ENCODE assay signal across 16 cellular contexts in the genomic region with DNA sequence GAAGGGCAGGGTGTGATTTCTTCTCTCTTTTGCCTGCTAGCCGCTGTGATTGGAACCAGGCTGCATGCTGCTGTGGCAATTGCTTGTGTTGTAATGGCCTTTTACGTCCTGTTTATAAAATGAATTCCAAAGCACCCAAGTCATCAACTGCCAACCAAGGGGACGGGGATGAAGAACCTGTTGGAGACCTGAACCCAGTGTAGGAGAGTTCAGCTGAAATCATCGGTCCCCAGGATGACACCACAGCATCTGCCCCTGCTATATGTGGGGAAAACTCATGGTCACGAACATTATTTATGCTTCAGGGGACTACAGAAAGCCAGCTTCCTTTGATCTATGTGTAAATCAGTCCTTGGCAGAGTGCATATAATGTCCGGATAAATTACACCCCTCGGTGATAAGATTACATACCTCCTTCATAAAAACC. TPM values are rescaled to one million over a fixed set of nuclear protein-coding genes. Genes with fewer than 3 reads are reported as not detected.
DNase-seq lines count a peak whose midpoint lies in the region; ATAC-seq and TF ChIP-seq lines count a peak whose summit lies in the region.
"Had no signal": no experiment of that assay in that cellular context is flagged by ENCODE, and none has a peak within 500 bp of the region (broad histone marks: within the 10 kb centered on the region; RNA-seq: fewer than 3 reads in every experiment).

No MANE protein-coding gene starts in this region.

- peaks cover 36% of the 10 kb centered on the region for H3K4me1 Mint-ChIP-seq in CD8-positive, alpha-beta T cell (ENCODE audit: low read depth)
- peaks cover 36% of the 10 kb centered on the region for H3K4me1 Mint-ChIP-seq in chondrocyte (ENCODE audit: low read depth)
- H3K4me1 Mint-ChIP-seq in nephron, result peaks cover 22% of the 10 kb centered on the region

- no peak overlapping the region for H3K4me3 Mint-ChIP-seq in CD8-positive, alpha-beta T cell
- H3K4me3 Mint-ChIP-seq in chondrocyte (ENCODE audit: unreplicated experiment), result no peak overlapping the region
- peak overlapping the region in 2 of 3 experiments; percentile 23 to 35 for H3K4me3 Mint-ChIP-seq in nephron

- peak overlapping the region; percentile 16 for H2AFZ ChIP-seq in IMR-90 (replicated peaks; ENCODE audit: low read length, poor library complexity)

- peak overlapping the region; percentile 13; the same call in 1 of the 2 replicates for H3K9ac ChIP-seq in IMR-90 (ENCODE audit: low read depth, low read length)
- H3K9ac ChIP-seq: BLaER1 treated with 17β-estradiol and CSF1 and Interleukin-3, amounts not matched to agents 10 nM and 100 nM had no signal

- H3K27ac ChIP-seq in CD8-positive, alpha-beta T cell (ENCODE audit: low read depth, low read length), result no peak overlapping the region
- peak overlapping the region; percentile 66 for H3K27ac ChIP-seq in IMR-90 (ENCODE audit: insufficient read depth, low read length)
- H3K27ac ChIP-seq: BLaER1 treated with 17β-estradiol and CSF1 and Interleukin-3, amounts not matched to agents 10 nM and 100 nM; tibial nerve; VCaP had no signal

- no peak overlapping the region for H3K4me3 ChIP-seq in CD8-positive, alpha-beta T cell (ENCODE audit: low read depth, low read length)
- H3K4me3 ChIP-seq in IMR-90 (ENCODE audit: insufficient read depth, low read depth, low read length), result no peak overlapping the region
- H3K4me3 ChIP-seq: BLaER1 treated with 17β-estradiol and CSF1 and Interleukin-3, amounts not matched to agents 10 nM and 100 nM; tibial nerve had no signal

- in situ Hi-C loops in IMR-90 (cut with MboI; ENCODE audit: low sequenced_read_pairs), result no loop called here

- H3K4ac ChIP-seq in IMR-90 (ENCODE audit: low read depth, low read length), result peak overlapping the region; percentile 75

- peak overlapping the region; percentile 79 for H2AK9ac ChIP-seq in IMR-90 (replicated peaks; ENCODE audit: low read depth, low read length, poor library complexity)

- POLR2A ChIA-PET in CD8-positive, alpha-beta T cell (lab: Charles Lee), result interaction anchor here (1.0 to 1.1 kb wide), 2 partner anchors 18 to 19 kb away, joined by 3 to 9 read pairs; partner anchors contain the start of gene TAF13
- POLR2A ChIA-PET in IMR-90 (lab: Charles Lee; ENCODE audit: unreplicated experiment), result interaction anchor here (0.7 kb wide), 1 partner anchor 26 kb away, joined by 3 read pairs; no protein-coding TSS in a partner anchor

- peak overlapping the region; percentile 53 for H2BK20ac ChIP-seq in IMR-90 (ENCODE audit: low read depth, low read length)

- TF ChIP-seq POLR2A in IMR-90 (IDR thresholded peaks at IDR 0.05; ENCODE audit: low read depth, low read length), result no peak

- no TSS peak for BruUV-seq in IMR-90 (replicated peaks; lab: Mats Ljungman, UMichigan)

- WGBS in IMR-90 (ENCODE audit: extremely low coverage in 2 of 2, insufficient read length in 1 of 2), 2 experiments, result 50% methylated on average over 1 of the region's 7 CpGs; no CpG with 5 or more reads in 1 of the 2 experiments

- H3K27ac Mint-ChIP-seq in CD8-positive, alpha-beta T cell, result peak overlapping the region; percentile 10
- H3K27ac Mint-ChIP-seq in chondrocyte (ENCODE audit: unreplicated experiment) (peak overlapping the region; percentile 22), nephron (peak overlapping the region in 1 of 3 experiments; percentile 31)

- CTCF ChIA-PET in CD8-positive, alpha-beta T cell (lab: Charles Lee), result no interaction called here
- CTCF ChIA-PET in IMR-90 (lab: Yijun Ruan, JAX), result no interaction called here

- H2AK5ac ChIP-seq in IMR-90 (ENCODE audit: low read depth, low read length), result peak overlapping the region; percentile 65

- peak overlapping the region; percentile 69 for H3K4me2 ChIP-seq in IMR-90 (ENCODE audit: low read depth, low read length)
- H3K4me2 ChIP-seq: BLaER1 treated with 17β-estradiol and CSF1 and Interleukin-3, amounts not matched to agents 10 nM and 100 nM had no signal

- H3K36me3 ChIP-seq in CD8-positive, alpha-beta T cell (ENCODE audit: insufficient read depth, low read length), result peaks cover 25% of the 10 kb centered on the region
- H3K36me3 ChIP-seq in IMR-90 (ENCODE audit: control insufficient read depth, insufficient read depth, low read length), result peaks cover 3% of the 10 kb centered on the region; the same call in 1 of the 2 replicates

- H4K20me1 ChIP-seq in IMR-90 (ENCODE audit: insufficient read depth, low read length), result no peaks in the 10 kb centered on the region

- no peaks in the 10 kb centered on the region for H3K9me3 ChIP-seq in CD8-positive, alpha-beta T cell (ENCODE audit: low read length)
- no peaks in the 10 kb centered on the region for H3K9me3 ChIP-seq in IMR-90 (ENCODE audit: control insufficient read depth, insufficient read depth, low read length)
- H3K9me3 ChIP-seq: tibial nerve had no signal

- peaks cover 55% of the 10 kb centered on the region for H3K36me3 Mint-ChIP-seq in CD8-positive, alpha-beta T cell
- H3K36me3 Mint-ChIP-seq in chondrocyte (ENCODE audit: low read depth) (peaks cover 13% of the 10 kb centered on the region), nephron (ENCODE audit: low read depth) (peaks cover 24% of the 10 kb centered on the region)

- H2BK15ac ChIP-seq in IMR-90 (ENCODE audit: low read depth, low read length), result peak overlapping the region; percentile 71; the same call in 2 of the 3 replicates

- DNase-seq in CD8-positive, alpha-beta T cell, result no peak
- peak; percentile 87 for DNase-seq in IMR-90
- DNase-seq in chondrocyte (ENCODE audit: low spot score), result no peak
- DNase-seq in central memory CD4-positive, alpha-beta T cell, result no peak
- no peak for DNase-seq in activated CD8-positive, alpha-beta memory T cell treated with anti-CD3 and anti-CD28 coated beads, Interleukin-2, amount 50 U/mL, for 48 hours
- DNase-seq: activated naive CD4-positive, alpha-beta T cell treated with anti-CD3 and anti-CD28 coated beads, Interleukin-2, amount 50 U/mL, for 16 hours; NCI-H446 treated with DMSO at 0.1 percent for 48 hours; stimulated activated CD4-positive, alpha-beta T cell treated with anti-CD3 and anti-CD28 coated beads, Interleukin-2, amount 100 ng/mL, for 24 hours had no signal

- peak overlapping the region; percentile 45; the same call in 1 of the 2 replicates for H4K5ac ChIP-seq in IMR-90 (ENCODE audit: low read depth, low read length)

- H3K9me3 Mint-ChIP-seq in CD8-positive, alpha-beta T cell, result no peaks in the 10 kb centered on the region
- H3K9me3 Mint-ChIP-seq in chondrocyte (ENCODE audit: low read depth) (no peaks in the 10 kb centered on the region), nephron (no peaks in the 10 kb centered on the region)

- no peaks in the 10 kb centered on the region; the same call in 1 of the 2 replicates for H3K9me1 ChIP-seq in IMR-90 (ENCODE audit: insufficient read depth, low read length)

- TF ChIP-seq RAD21 in IMR-90 (IDR thresholded peaks at IDR 0.05; ENCODE audit: low read length), result no peak

- peak overlapping the region; percentile 82 for H3K56ac ChIP-seq in IMR-90 (ENCODE audit: extremely low read depth, insufficient read depth, low read length)

- H3K23ac ChIP-seq in IMR-90 (ENCODE audit: low read depth, low read length), result peak overlapping the region; percentile 32

- H3K18ac ChIP-seq in IMR-90 (ENCODE audit: low read depth, low read length), result peak overlapping the region; percentile 10; the same call in 1 of the 2 replicates

- H3K14ac ChIP-seq in IMR-90 (replicated peaks; ENCODE audit: low read depth, low read length), result peak overlapping the region; percentile 2

- ATAC-seq in CD8-positive, alpha-beta T cell, result no peak
- ATAC-seq in IMR-90 (ENCODE audit: low read depth) (peak; percentile 12), GM19395 (IDR thresholded peaks at IDR 0.05; ENCODE audit: unreplicated experiment) (no peak), GM18511 (IDR thresholded peaks at IDR 0.05; ENCODE audit: unreplicated experiment) (no peak)
- ATAC-seq: esophagus mucosa had no signal

- peak overlapping the region; percentile 72 for H2BK5ac ChIP-seq in IMR-90 (ENCODE audit: low read depth, low read length, poor library complexity, severe bottlenecking)

- no peaks in the 10 kb centered on the region for H3K27me3 ChIP-seq in CD8-positive, alpha-beta T cell (ENCODE audit: insufficient read depth, low read length)
- no peaks in the 10 kb centered on the region for H3K27me3 ChIP-seq in IMR-90 (ENCODE audit: control insufficient read depth, insufficient read depth, low read length)
- H3K27me3 ChIP-seq: BLaER1 treated with 17β-estradiol and CSF1 and Interleukin-3, amounts not matched to agents 10 nM and 100 nM; tibial nerve had no signal

- H4K8ac ChIP-seq in IMR-90 (ENCODE audit: low read depth in 2 of 2, low read length in 2 of 2), result peak overlapping the region; percentile 42 to 83

- peaks cover 20% of the 10 kb centered on the region for H3K4me1 ChIP-seq in CD8-positive, alpha-beta T cell (ENCODE audit: insufficient read depth, low read length)
- peaks cover 8% of the 10 kb centered on the region; the same call in 1 of the 2 replicates for H3K4me1 ChIP-seq in IMR-90 (ENCODE audit: control insufficient read depth, insufficient read depth, low read length)

- intact Hi-C loops in CD8-positive, alpha-beta T cell (cut with DNase I, micrococcal nuclease), result loop anchor here (5.0 to 10.0 kb wide), 4 partner anchors 333 to 940 kb away; partner anchors contain the start of genes PRPF38B (in 1 of the 2), PSMA5 (in 1 of the 2), STRIP1 (in 1 of the 2) and STXBP3 (in 1 of the 2)
- intact Hi-C loops in IMR-90 (cut with micrococcal nuclease), result no loop called here

- H4K91ac ChIP-seq in IMR-90 (ENCODE audit: insufficient read depth, low read depth, low read length), result peak overlapping the region; percentile 73

- peaks cover 26 to 50% of the 10 kb centered on the region in 2 experiments for H3K79me1 ChIP-seq in IMR-90 (ENCODE audit: low read depth in 1 of 2, low read length in 2 of 2)

- H3K27me3 Mint-ChIP-seq in CD8-positive, alpha-beta T cell (ENCODE audit: low read depth), result no peaks in the 10 kb centered on the region
- H3K27me3 Mint-ChIP-seq in chondrocyte (ENCODE audit: low read depth), result no peaks in the 10 kb centered on the region
- no peaks in the 10 kb centered on the region for H3K27me3 Mint-ChIP-seq in nephron (ENCODE audit: low read depth)
- H3K27me3 Mint-ChIP-seq: IgD-negative memory B cell had no signal

- TF ChIP-seq CTCF in CD8-positive, alpha-beta T cell (IDR thresholded peaks at IDR 0.05), result no peak
- no peak for TF ChIP-seq CTCF in IMR-90 (conservative IDR thresholded peaks at IDR 0.05; ENCODE audit: low read depth, low read length)
- no peak for TF ChIP-seq CTCF in chondrocyte (IDR thresholded peaks at IDR 0.05)
- no peak for TF ChIP-seq CTCF in nephron (IDR thresholded peaks at IDR 0.05; ENCODE audit: unreplicated experiment in 3 of 3)

- peak overlapping the region; percentile 78 for H2BK120ac ChIP-seq in IMR-90 (ENCODE audit: low read depth, low read length)

- dilution Hi-C loops in IMR-90 (cut with HindIII; ENCODE audit: low sequenced_read_pairs, unreplicated experiment), result no loop called here

RNA-seq across cellular contexts. Expression of gene TMEM167B, which starts 3.8 kb away (rescaled TPM):
- 10 to 100 TPM; 66.3 to 68.0 TPM for total RNA-seq in CD8-positive, alpha-beta T cell
- total RNA-seq in IMR-90 (2012; rRNA removed) (27.5 and 32.1 TPM in 2 replicates), chondrocyte (37.2 to 40.3 TPM (median 38.4 TPM) in 3 replicates)
- polyA plus RNA-seq in IMR-90 (2012; rRNA removed), result 19.2 and 21.6 TPM in 2 replicates
- 5.6 and 6.3 TPM in 2 replicates for polyA plus RNA-seq in IMR-90 (2012; cell fraction: cytosol; rRNA removed)
- polyA plus RNA-seq in IMR-90 (2012; cell fraction: nucleus; rRNA removed; ENCODE audit: low replicate concordance), result 1.5 and 11.9 TPM in 2 replicates

RNA-seq across cellular contexts. Expression of gene TAF13, which starts 18.6 kb away (rescaled TPM):
- total RNA-seq in CD8-positive, alpha-beta T cell, result 10 to 100 TPM; 36.2 to 40.4 TPM
- 13.1 and 81.4 TPM in 2 replicates for total RNA-seq in IMR-90 (2012; rRNA removed)
- 28.0 and 42.5 TPM in 2 replicates for polyA plus RNA-seq in IMR-90 (2012; rRNA removed)
- polyA plus RNA-seq in IMR-90 (2012; cell fraction: cytosol; rRNA removed), result 1.3 and 3.0 TPM in 2 replicates
- 0.79 and 5.5 TPM in 2 replicates for polyA plus RNA-seq in IMR-90 (2012; cell fraction: nucleus; rRNA removed; ENCODE audit: low replicate concordance)
- total RNA-seq in chondrocyte, result 82.9 to 101 TPM (median 87.8 TPM) in 3 replicates

RNA-seq across cellular contexts. Expression of gene ELAPOR1, which starts 19.5 kb away (rescaled TPM):
- 1 to 10 TPM; 5.0 to 6.8 TPM for total RNA-seq in CD8-positive, alpha-beta T cell
- total RNA-seq in IMR-90 (2012; rRNA removed) (0.28 and 0.54 TPM in 2 replicates), chondrocyte (0.46 to 1.2 TPM (median 0.97 TPM) in 3 replicates)
- polyA plus RNA-seq in IMR-90 (2012; rRNA removed), result 1.6 and 1.7 TPM in 2 replicates
- polyA plus RNA-seq in IMR-90 (2012; cell fraction: cytosol; rRNA removed), result 0.73 and 0.91 TPM in 2 replicates
- polyA plus RNA-seq in IMR-90 (2012; cell fraction: nucleus; rRNA removed; ENCODE audit: low replicate concordance), result 1.6 and 2.2 TPM in 2 replicates

RNA-seq across cellular contexts. Expression of gene WDR47, which starts 52.5 kb away (rescaled TPM):
- 10 to 100 TPM; 31.5 to 32.6 TPM for total RNA-seq in CD8-positive, alpha-beta T cell
- total RNA-seq in IMR-90 (2012; rRNA removed) (17.4 and 23.3 TPM in 2 replicates), chondrocyte (27.0 to 31.8 TPM (median 30.6 TPM) in 3 replicates)
- polyA plus RNA-seq in IMR-90 (2012; rRNA removed), result 7.4 and 8.2 TPM in 2 replicates
- polyA plus RNA-seq in IMR-90 (2012; cell fraction: cytosol; rRNA removed), result 1.5 and 2.0 TPM in 2 replicates
- 3.0 and 15.5 TPM in 2 replicates for polyA plus RNA-seq in IMR-90 (2012; cell fraction: nucleus; rRNA removed; ENCODE audit: low replicate concordance)

Comparison
In these comparisons a context has a peak if more than half of its experiments do, and no peak if none do; other contexts are left out.
1. H3K4me3 Mint-ChIP-seq: peak in nephron (2 of 3); none in CD8-positive, alpha-beta T cell (single experiment) and chondrocyte (single experiment).